ENCODE assay signal across 9 cellular contexts in the genomic region with DNA sequence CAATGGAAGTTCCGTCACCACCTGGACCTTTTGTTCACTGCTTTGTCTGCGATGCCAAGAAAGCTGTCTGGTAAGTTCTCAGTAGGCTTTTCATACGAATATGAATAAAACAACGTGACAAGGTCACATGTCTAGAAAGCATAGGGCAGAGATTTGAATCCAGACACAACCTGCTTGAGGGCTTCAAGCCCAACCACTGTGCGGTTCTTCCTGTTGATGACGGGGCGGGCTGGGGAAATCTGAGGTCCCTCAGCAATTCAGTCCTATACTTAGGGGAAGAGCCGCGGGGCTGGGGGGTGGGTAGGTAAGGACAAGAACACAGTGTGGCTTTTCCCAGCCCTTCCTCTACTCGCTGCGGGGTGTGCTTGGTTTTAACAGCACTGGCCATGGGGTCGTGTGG. TPM values are rescaled to one million over a fixed set of nuclear protein-coding genes. Genes with fewer than 3 reads are reported as not detected.
DNase-seq lines count a peak whose midpoint lies in the region; ATAC-seq, FAIRE-seq and TF ChIP-seq lines count a peak whose summit lies in the region.
"Had no signal": no experiment of that assay in that cellular context is flagged by ENCODE, and none has a peak within 500 bp of the region (broad histone marks: within the 10 kb centered on the region; RNA-seq: fewer than 3 reads in every experiment).

No MANE protein-coding gene starts in this region.

- no peak overlapping the region for H3K4me3 Mint-ChIP-seq in T-cell
- H3K4me3 Mint-ChIP-seq in activated naive CD8-positive, alpha-beta T cell treated with anti-CD3 and anti-CD28 coated beads for 36 hours: peak overlapping the region; percentile 69
- H3K4me3 Mint-ChIP-seq in stimulated activated naive CD8-positive, alpha-beta T cell treated with anti-CD3 and anti-CD28 coated beads, Interleukin-15, Interleukin-2, amounts not matched to agents 100 ng/mL and 50 ng/mL, for 24 hours: peak overlapping the region; percentile 68

- H3K4me3 ChIP-seq in kidney (ENCODE audit: low read length in 2 of 2): peak overlapping the region; percentile 14 to 47

- H3K4me1 Mint-ChIP-seq in T-cell: peaks cover 12 to 28% (median 13%) of the 10 kb centered on the region in 3 donors
- H3K4me1 Mint-ChIP-seq in activated naive CD8-positive, alpha-beta T cell treated with anti-CD3 and anti-CD28 coated beads for 36 hours: peaks cover 16% of the 10 kb centered on the region
- H3K4me1 Mint-ChIP-seq in stimulated activated naive CD8-positive, alpha-beta T cell treated with anti-CD3 and anti-CD28 coated beads, Interleukin-15, Interleukin-2, amounts not matched to agents 100 ng/mL and 50 ng/mL, for 24 hours (ENCODE audit: low read depth): peaks cover 15% of the 10 kb centered on the region

- peak; percentile 64 to 91 (median 78) for ATAC-seq in T-cell (replicated peaks in 1 of 4)
- no peak for ATAC-seq in HG03378 (IDR thresholded peaks at IDR 0.05; ENCODE audit: unreplicated experiment)

- no peak overlapping the region for H3K27ac Mint-ChIP-seq in T-cell
- no peak overlapping the region for H3K27ac Mint-ChIP-seq in activated naive CD8-positive, alpha-beta T cell treated with anti-CD3 and anti-CD28 coated beads for 36 hours
- no peak overlapping the region for H3K27ac Mint-ChIP-seq in stimulated activated naive CD8-positive, alpha-beta T cell treated with anti-CD3 and anti-CD28 coated beads, Interleukin-15, Interleukin-2, amounts not matched to agents 100 ng/mL and 50 ng/mL, for 24 hours

- FAIRE-seq in kidney (lab: Jason Lieb, UNC): no peak
- FAIRE-seq: HTR-8/SVneo had no signal

- H3K4me1 ChIP-seq in kidney (ENCODE audit: control insufficient read depth in 1 of 2, insufficient read depth in 1 of 2, low read depth in 1 of 2, low read length in 2 of 2): peaks cover 10 to 14% of the 10 kb centered on the region in 2 donors

- TF ChIP-seq CTCF in kidney (IDR thresholded peaks at IDR 0.05; ENCODE audit: borderline replicate concordance, extremely low read depth, insufficient read depth) (no peak), GM13976 (IDR thresholded peaks at IDR 0.05; ENCODE audit: borderline replicate concordance, control extremely low read depth, extremely low read depth, insufficient read depth, missing control alignments) (no peak)

- DNase-seq in T-cell: peak in 27 of 34 experiments; percentile 9 to 38 (median 24)
- DNase-seq in activated naive CD8-positive, alpha-beta T cell treated with anti-CD3 and anti-CD28 coated beads for 36 hours: no peak
- no peak for DNase-seq in kidney
- no peak for DNase-seq in GM13976 (ENCODE audit: low spot score)
- no peak for DNase-seq in GM19238 (ENCODE audit: insufficient read length, low spot score)
- DNase-seq: effector CD8-positive, alpha-beta T cell had no signal

- intact Hi-C loops in kidney (cut with DNase I): no loop called here

- no peak overlapping the region for H3K27ac ChIP-seq in kidney (ENCODE audit: low read depth in 2 of 2, low read length in 2 of 2)

- CTCF ChIA-PET in T-cell (lab: Charles Lee): no interaction called here

- H3K9ac ChIP-seq in kidney (ENCODE audit: low read length in 2 of 2): peak overlapping the region in 1 of 2 donors; percentile 53

- in situ Hi-C loops in GM13976 (cut with MboI; ENCODE audit: low sequenced_read_pairs, unreplicated experiment): no loop called here

- H3K36me3 ChIP-seq in kidney (ENCODE audit: control insufficient read depth in 1 of 2, insufficient read depth in 2 of 2, low read length in 2 of 2): no peaks in the 10 kb centered on the region

- H3K27me3 Mint-ChIP-seq in T-cell: peaks cover 0 to 3% of the 10 kb centered on the region in 2 donors
- H3K27me3 Mint-ChIP-seq in activated naive CD8-positive, alpha-beta T cell treated with anti-CD3 and anti-CD28 coated beads for 36 hours: no peaks in the 10 kb centered on the region
- H3K27me3 Mint-ChIP-seq in stimulated activated naive CD8-positive, alpha-beta T cell treated with anti-CD3 and anti-CD28 coated beads, Interleukin-15, Interleukin-2, amounts not matched to agents 100 ng/mL and 50 ng/mL, for 24 hours: no peaks in the 10 kb centered on the region

- H3K9me3 ChIP-seq in kidney (ENCODE audit: control insufficient read depth in 1 of 2, low read length in 2 of 2): no peaks in the 10 kb centered on the region

- no peaks in the 10 kb centered on the region for H3K36me3 Mint-ChIP-seq in T-cell
- H3K36me3 Mint-ChIP-seq in activated naive CD8-positive, alpha-beta T cell treated with anti-CD3 and anti-CD28 coated beads for 36 hours: no peaks in the 10 kb centered on the region
- H3K36me3 Mint-ChIP-seq in stimulated activated naive CD8-positive, alpha-beta T cell treated with anti-CD3 and anti-CD28 coated beads, Interleukin-15, Interleukin-2, amounts not matched to agents 100 ng/mL and 50 ng/mL, for 24 hours (ENCODE audit: low read depth): no peaks in the 10 kb centered on the region

- no peaks in the 10 kb centered on the region for H3K9me3 Mint-ChIP-seq in T-cell
- peaks cover 3% of the 10 kb centered on the region for H3K9me3 Mint-ChIP-seq in activated naive CD8-positive, alpha-beta T cell treated with anti-CD3 and anti-CD28 coated beads for 36 hours
- H3K9me3 Mint-ChIP-seq in stimulated activated naive CD8-positive, alpha-beta T cell treated with anti-CD3 and anti-CD28 coated beads, Interleukin-15, Interleukin-2, amounts not matched to agents 100 ng/mL and 50 ng/mL, for 24 hours: no peaks in the 10 kb centered on the region

- POLR2A ChIA-PET in T-cell (lab: Charles Lee): no interaction called here

RNA-seq across cellular contexts. Expression of a gene that starts 32.4 kb away (rescaled TPM):
- total RNA-seq in T-cell (100 to 1,000 TPM in 3 of 5 donors, 10 to 100 TPM in 2; 55.4 to 159 (median 110) TPM), kidney (58.2 TPM)
- total RNA-seq in activated naive CD8-positive, alpha-beta T cell treated with anti-CD3 and anti-CD28 coated beads for 36 hours: 10 to 100 TPM; 15.7 to 16.4 TPM
- 10.1 TPM for polyA plus RNA-seq in kidney (ENCODE audit: insufficient read depth, low read depth, low replicate concordance)

Comparison
In these comparisons a context has a peak if more than half of its experiments do, and no peak if none do; other contexts are left out.
1. DNase-seq: peak in T-cell (27 of 34); none in activated naive CD8-positive, alpha-beta T cell treated with anti-CD3 and anti-CD28 coated beads for 36 hours (single experiment), kidney (single experiment), GM13976 (single experiment) and GM19238 (single experiment).
2. H3K4me3 Mint-ChIP-seq: peak in activated naive CD8-positive, alpha-beta T cell treated with anti-CD3 and anti-CD28 coated beads for 36 hours (single experiment) and stimulated activated naive CD8-positive, alpha-beta T cell treated with anti-CD3 and anti-CD28 coated beads, Interleukin-15, Interleukin-2, amounts not matched to agents 100 ng/mL and 50 ng/mL, for 24 hours (single experiment); none in T-cell (0 of 3).